In genomic region chr9:101028346-101029299, GRCh38 we compare ENCODE assay signal across 9 cellular contexts. TPM values are rescaled to one million over a fixed set of nuclear protein-coding genes. Genes with fewer than 3 reads are reported as not detected.
DNase-seq lines count a peak whose midpoint lies in the region; ATAC-seq and TF ChIP-seq lines count a peak whose summit lies in the region.
"Had no signal": no experiment of that assay in that cellular context is flagged by ENCODE, and none has a peak within 500 bp of the region (broad histone marks: within the 10 kb centered on the region; RNA-seq: fewer than 3 reads in every experiment).

PLPPR1 (plus strand) TSS chr9:101028727.

- H3K4me2 ChIP-seq in mesendoderm (ENCODE audit: low read length) = peak within 1 kb of the TSS; percentile 92

- TF ChIP-seq CTCF in endodermal cell (conservative IDR thresholded peaks at IDR 0.05) = peak; percentile 15

- peaks cover 23% of the 10 kb centered on the region for H3K4me1 Mint-ChIP-seq in endodermal cell

- H3K36me3 ChIP-seq in endodermal cell (ENCODE audit: control insufficient read depth, insufficient read depth, low read length) = no peaks in the 10 kb centered on the region
- H3K36me3 ChIP-seq in mesendoderm (ENCODE audit: control insufficient read depth, insufficient read depth, low read length) = no peaks in the 10 kb centered on the region
- H3K36me3 ChIP-seq in urinary bladder (ENCODE audit: insufficient read depth) = no peaks in the 10 kb centered on the region

- no peak within 1 kb of the TSS for H2BK5ac ChIP-seq in mesendoderm (ENCODE audit: low read length)

- peak within 1 kb of the TSS; percentile 82 for H3K4me3 Mint-ChIP-seq in endodermal cell

- H3K36me3 Mint-ChIP-seq in endodermal cell (ENCODE audit: low read depth) = no peaks in the 10 kb centered on the region

- H3K27ac ChIP-seq in endodermal cell (ENCODE audit: low read depth, low read length) (peak within 1 kb of the TSS; percentile 75), mesendoderm (ENCODE audit: low read depth, low read length) (no peak within 1 kb of the TSS), urinary bladder (ENCODE audit: low read depth) (no peak within 1 kb of the TSS)

- H3K9ac ChIP-seq in endodermal cell (ENCODE audit: extremely low read depth, low read length, poor library complexity, severe bottlenecking) = peak within 1 kb of the TSS; percentile 23
- H3K9ac ChIP-seq in mesendoderm (ENCODE audit: low read length) = peak within 1 kb of the TSS; percentile 70

- H3K27ac Mint-ChIP-seq in endodermal cell = no peak within 1 kb of the TSS

- H2AK5ac ChIP-seq in mesendoderm (ENCODE audit: low read length) = no peak within 1 kb of the TSS

- no peak within 1 kb of the TSS for H4K5ac ChIP-seq in mesendoderm (ENCODE audit: low read length)

- ATAC-seq in Right ventricle myocardium inferior (peak; percentile 59), GM21515 (IDR thresholded peaks at IDR 0.05; ENCODE audit: unreplicated experiment) (no peak), GM18511 (IDR thresholded peaks at IDR 0.05; ENCODE audit: unreplicated experiment) (no peak)

- H2BK120ac ChIP-seq in mesendoderm (ENCODE audit: low read depth, low read length) = no peak within 1 kb of the TSS

- peak within 1 kb of the TSS; percentile 90 for H3K56ac ChIP-seq in mesendoderm (ENCODE audit: low read length)

- peak; percentile 49 for DNase-seq in Right ventricle myocardium inferior (ENCODE audit: missing footprints)
- no peak for DNase-seq in cardiac septum (ENCODE audit: low spot score)
- peak; percentile 21 for DNase-seq in NOMO-1 treated with DMSO at 0.1 percent for 48 hours (lab: John Stamatoyannopoulos, UW; ENCODE audit: unreplicated experiment)
- peak; percentile 92 for DNase-seq in endodermal cell
- DNase-seq in mesendoderm = peak; percentile 84

- peak within 1 kb of the TSS; percentile 84 for H3K4me3 ChIP-seq in endodermal cell (ENCODE audit: low read length)
- H3K4me3 ChIP-seq in mesendoderm (ENCODE audit: low read length) = peak within 1 kb of the TSS; percentile 77
- H3K4me3 ChIP-seq in urinary bladder (ENCODE audit: low read depth, low read length) = peak within 1 kb of the TSS; percentile 28

- H3K9me3 ChIP-seq in endodermal cell (ENCODE audit: control insufficient read depth, low read length) = no peaks in the 10 kb centered on the region

- peaks cover 3% of the 10 kb centered on the region for H3K4me1 ChIP-seq in endodermal cell (ENCODE audit: control insufficient read depth, insufficient read depth, low read length)
- H3K4me1 ChIP-seq in mesendoderm (ENCODE audit: control insufficient read depth, low read depth, low read length) = peaks cover 3% of the 10 kb centered on the region
- no peaks in the 10 kb centered on the region for H3K4me1 ChIP-seq in urinary bladder (ENCODE audit: insufficient read depth)

- no peak within 1 kb of the TSS for H3K4ac ChIP-seq in mesendoderm (ENCODE audit: low read depth, low read length)

- WGBS in endodermal cell (ENCODE audit: insufficient coverage in 1 of 2, insufficient read length in 1 of 2), 2 experiments = 0 to 1% methylated on average over 29 to 89 of the region's 89 CpGs
- no CpG with 5 or more reads among the region's 89 CpGs for WGBS in mesendoderm (ENCODE audit: extremely low coverage, insufficient coverage, low lambda C conversion rate)
- under 1% methylated on average over 89 of the region's 89 CpGs for WGBS in urinary bladder

- no peaks in the 10 kb centered on the region for H3K9me3 Mint-ChIP-seq in endodermal cell

- H3K27me3 Mint-ChIP-seq in endodermal cell (ENCODE audit: insufficient read depth) = peaks cover 87% of the 10 kb centered on the region

- H3K27me3 ChIP-seq in endodermal cell (ENCODE audit: control insufficient read depth, insufficient read depth, low read length, poor library complexity, severe bottlenecking) (peaks cover 78% of the 10 kb centered on the region), mesendoderm (ENCODE audit: insufficient read depth, low read length, poor library complexity) (peaks cover 18% of the 10 kb centered on the region)

- no peaks in the 10 kb centered on the region for H3K79me1 ChIP-seq in mesendoderm (ENCODE audit: low read length)

- no peak within 1 kb of the TSS for H3K23ac ChIP-seq in mesendoderm (ENCODE audit: low read length)

- no peaks in the 10 kb centered on the region for H3K79me2 ChIP-seq in mesendoderm (ENCODE audit: control insufficient read depth, insufficient read depth, low read length)

- intact Hi-C loops in Right ventricle myocardium inferior (cut with DNase I) = no loop called here
- intact Hi-C loops in cardiac septum (cut with DNase I) = no loop called here

- H4K8ac ChIP-seq in mesendoderm (ENCODE audit: low read depth, low read length) = no peak within 1 kb of the TSS

- no peak within 1 kb of the TSS for H3K18ac ChIP-seq in mesendoderm (ENCODE audit: low read length)

- H2BK15ac ChIP-seq in mesendoderm (replicated peaks; ENCODE audit: low read depth) = no peak within 1 kb of the TSS

RNA-seq across cellular contexts. Expression of gene PLPPR1, which starts in this region (rescaled TPM):
- total RNA-seq in Right ventricle myocardium inferior (not detected), cardiac septum (not detected), endodermal cell (1 to 10 TPM; 1.5 to 4.6 TPM), urinary bladder (0.95 TPM)
- polyA plus RNA-seq in endodermal cell (2013, experiment 1 of 2) = 2.8 TPM
- 2.4 TPM for polyA plus RNA-seq in endodermal cell (2013, experiment 2 of 2)
- 0.21 TPM for polyA plus RNA-seq in mesendoderm (2013, experiment 1 of 2)
- polyA plus RNA-seq in mesendoderm (2013, experiment 2 of 2) = 0.17 TPM
- polyA plus RNA-seq in urinary bladder = 0.44 TPM
- total RNA-seq: activated CD8-positive, alpha-beta memory T cell treated with anti-CD3 and anti-CD28 coated beads for 36 hours had no signal

Comparison
In these comparisons a context has a peak if more than half of its experiments do, and no peak if none do; other contexts are left out.
1. Peak in DNase-seq and ATAC-seq in Right ventricle myocardium inferior; RNA of the gene not detected or under 1 TPM.
2. H3K4me3 ChIP-seq: peak in every context shown above with its lines; median percentile 84 in endodermal cell; 77 in mesendoderm; 28 in urinary bladder.